11 cellular contexts compared by ENCODE assay signal in genomic region chr2:1605659-1606400, GRCh38.
A peak's percentile ranks its signal among the peaks of the same experiment; 100 is the strongest.
DNase-seq lines count a peak whose midpoint lies in the region; ATAC-seq and TF ChIP-seq lines count a peak whose summit lies in the region.
"Had no signal": no experiment of that assay in that cellular context is flagged by ENCODE, and none has a peak within 500 bp of the region (broad histone marks: within the 10 kb centered on the region; RNA-seq: fewer than 3 reads in every experiment).

No MANE protein-coding gene starts in this region.

- H3K9me2 ChIP-seq in GM23248 (ENCODE audit: insufficient read depth): no peaks in the 10 kb centered on the region

- no peaks in the 10 kb centered on the region for H3K9me3 ChIP-seq in GM23248 (ENCODE audit: low read depth)
- H3K9me3 ChIP-seq: prostate gland had no signal

- H3K4me2 ChIP-seq in GM23248 (ENCODE audit: unreplicated experiment): peak overlapping the region; percentile 71

- no peak overlapping the region for H3K9ac ChIP-seq in GM23248

- DNase-seq in GM23248 (peak; percentile 75), astrocyte of the hippocampus (ENCODE audit: low read depth, low spot score) (peak; percentile 85), iPS-NIHi7 (ENCODE audit: extremely low spot score) (peak; percentile 80), NCI-H2081 treated with DMSO at 0.1 percent for 48 hours (lab: John Stamatoyannopoulos, UW) (no peak), omental fat pad (ENCODE audit: low spot score) (no peak)
- peak; percentile 27 for DNase-seq in stimulated activated CD8-positive, alpha-beta memory T cell treated with anti-CD3 and anti-CD28 coated beads, Interleukin-4, amount 100 ng/mL, for 48 hours
- DNase-seq in activated naive CD4-positive, alpha-beta T cell (lab: John Stamatoyannopoulos, UW): no peak
- DNase-seq: activated B cell treated with CpG ODN at 0.5 μM for 24 hours, NCI-H526 treated with DMSO at 0.1 percent for 48 hours had no signal

- H3F3A ChIP-seq in GM23248 (ENCODE audit: insufficient read depth): peaks cover 24% of the 10 kb centered on the region

- peak overlapping the region; percentile 35 for H2AFZ ChIP-seq in GM23248

- 30 to 33% methylated on average over 28 of the region's 28 CpGs for WGBS in GM23248 (ENCODE audit: low coverage in 1 of 2, low lambda C conversion rate in 2 of 2, missing lambda C conversion rate in 2 of 2), 2 experiments

- H3K27ac ChIP-seq in GM23248: no peak overlapping the region
- H3K27ac ChIP-seq: prostate gland had no signal

- peaks cover 15% of the 10 kb centered on the region for H3K4me1 ChIP-seq in GM23248 (ENCODE audit: insufficient read depth)
- H3K4me1 ChIP-seq: prostate gland had no signal

- no peaks in the 10 kb centered on the region for H3K36me3 ChIP-seq in GM23248 (ENCODE audit: low read depth)
- H3K36me3 ChIP-seq: prostate gland had no signal

- H3K79me2 ChIP-seq in GM23248 (ENCODE audit: insufficient read depth): no peaks in the 10 kb centered on the region

- no peak for TF ChIP-seq CTCF in omental fat pad (IDR thresholded peaks at IDR 0.05)

- no peaks in the 10 kb centered on the region for H4K20me1 ChIP-seq in GM23248 (ENCODE audit: insufficient read depth)

- H3K4me3 ChIP-seq in GM23248: peak overlapping the region; percentile 53
- H3K4me3 ChIP-seq: prostate gland had no signal

- in situ Hi-C loops in GM23248 (cut with MboI): no loop called here

- no peaks in the 10 kb centered on the region for H3K27me3 ChIP-seq in GM23248 (replicated peaks; ENCODE audit: insufficient read depth)

- ATAC-seq in GM19455 (IDR thresholded peaks at IDR 0.05; ENCODE audit: unreplicated experiment) (no peak), omental fat pad (ENCODE audit: low FRiP score) (no peak)

Comparison
In these comparisons a context has a peak if more than half of its experiments do, and no peak if none do; other contexts are left out.
1. DNase-seq: peak in GM23248 (single experiment), astrocyte of the hippocampus (single experiment), iPS-NIHi7 (single experiment) and stimulated activated CD8-positive, alpha-beta memory T cell treated with anti-CD3 and anti-CD28 coated beads, Interleukin-4, amount 100 ng/mL, for 48 hours (single experiment); none in NCI-H2081 treated with DMSO at 0.1 percent for 48 hours (single experiment), activated naive CD4-positive, alpha-beta T cell (0 of 4) and omental fat pad (single experiment).